Comparison of ENCODE assay signal across 8 cellular contexts in genomic region chr10:102118867-102119266, GRCh38. TPM values are rescaled to one million over a fixed set of nuclear protein-coding genes. Genes with fewer than 3 reads are reported as not detected.
DNase-seq lines count a peak whose midpoint lies in the region; ATAC-seq and TF ChIP-seq lines count a peak whose summit lies in the region.

No MANE protein-coding gene starts in this region.

- peak overlapping the region; percentile 99 for H3K4me2 ChIP-seq in fibroblast of lung (ENCODE audit: extremely low read depth, insufficient read depth, low read length)

- no peaks in the 10 kb centered on the region for H3K36me3 ChIP-seq in fibroblast of lung (ENCODE audit: control insufficient read depth, insufficient read depth, low read length)
- no peaks in the 10 kb centered on the region for H3K36me3 ChIP-seq in neutrophil

- H3K9me3 ChIP-seq in fibroblast of lung (ENCODE audit: control insufficient read depth, insufficient read depth, low read depth, low read length) (no peaks in the 10 kb centered on the region), neutrophil (no peaks in the 10 kb centered on the region)

- H3K79me2 ChIP-seq in fibroblast of lung (ENCODE audit: control insufficient read depth, insufficient read depth, low read length): peaks cover 48% of the 10 kb centered on the region

- no peaks in the 10 kb centered on the region for H3K9me3 Mint-ChIP-seq in activated naive CD4-positive, alpha-beta T cell treated with anti-CD3 and anti-CD28 coated beads, Interleukin-2, amount 50 U/mL, for 24 hours

- peak overlapping the region; percentile 98 for H3K27ac Mint-ChIP-seq in activated naive CD4-positive, alpha-beta T cell treated with anti-CD3 and anti-CD28 coated beads, Interleukin-2, amount 50 U/mL, for 24 hours

- H3K4me3 Mint-ChIP-seq in activated naive CD4-positive, alpha-beta T cell treated with anti-CD3 and anti-CD28 coated beads, Interleukin-2, amount 50 U/mL, for 24 hours: peak overlapping the region; percentile 88

- H3K4me1 ChIP-seq in fibroblast of lung (ENCODE audit: control insufficient read depth, extremely low read depth, insufficient read depth, low read length) (peaks cover 32% of the 10 kb centered on the region), neutrophil (ENCODE audit: control insufficient read depth in 1 of 2, insufficient read depth in 1 of 2, low read depth in 1 of 2, low read length in 1 of 2) (peaks cover 58 to 65% of the 10 kb centered on the region in 2 experiments)

- H3K36me3 Mint-ChIP-seq in activated naive CD4-positive, alpha-beta T cell treated with anti-CD3 and anti-CD28 coated beads, Interleukin-2, amount 50 U/mL, for 24 hours: no peaks in the 10 kb centered on the region

- H3K4me3 ChIP-seq in fibroblast of lung (replicated peaks in 1 of 4; ENCODE audit: control extremely low read depth in 1 of 4, insufficient read depth in 1 of 4, low read depth in 3 of 4, low read length in 4 of 4): peak overlapping the region; percentile 18 to 91 (median 54)
- H3K4me3 ChIP-seq in neutrophil (ENCODE audit: low read depth in 1 of 2, low read length in 1 of 2): peak overlapping the region; percentile 86 to 91

- ATAC-seq in HG03457 (IDR thresholded peaks at IDR 0.05; ENCODE audit: unreplicated experiment): no peak

- H3K27me3 ChIP-seq in fibroblast of lung (ENCODE audit: control insufficient read depth, insufficient read depth, low read length) (no peaks in the 10 kb centered on the region), neutrophil (no peaks in the 10 kb centered on the region)

- H2AFZ ChIP-seq in fibroblast of lung (ENCODE audit: low read length): no peak overlapping the region

- TF ChIP-seq CTCF in VCaP (conservative IDR thresholded peaks at IDR 0.05) (no peak), fibroblast of lung (conservative IDR thresholded peaks at IDR 0.05 in 1 of 2, IDR thresholded peaks at IDR 0.05 in 1 of 2; ENCODE audit: low read depth in 1 of 2, low read length in 2 of 2) (no peak), neutrophil (IDR thresholded peaks at IDR 0.05) (no peak)

- H4K20me1 ChIP-seq in fibroblast of lung (ENCODE audit: control insufficient read depth, extremely low read depth, insufficient read depth, low read length): no peaks in the 10 kb centered on the region

- DNase-seq in activated naive CD4-positive, alpha-beta T cell treated with anti-CD3 and anti-CD28 coated beads, Interleukin-2, amount 50 U/mL, for 16 hours: no peak
- DNase-seq in fibroblast of lung (ENCODE audit: low read depth in 2 of 2): peak in 1 of 2 donors; percentile 12
- no peak for DNase-seq in erythroblast (lab: John Stamatoyannopoulos, UW)
- DNase-seq in NCI-H1092 treated with DMSO at 0.1 percent for 48 hours (lab: John Stamatoyannopoulos, UW): no peak

- TF ChIP-seq POLR2A in erythroblast (IDR thresholded peaks at IDR 0.05; ENCODE audit: low read length): no peak

- H3K4me1 Mint-ChIP-seq in activated naive CD4-positive, alpha-beta T cell treated with anti-CD3 and anti-CD28 coated beads, Interleukin-2, amount 50 U/mL, for 24 hours: peaks cover 58% of the 10 kb centered on the region

- H3K27me3 Mint-ChIP-seq in activated naive CD4-positive, alpha-beta T cell treated with anti-CD3 and anti-CD28 coated beads, Interleukin-2, amount 50 U/mL, for 24 hours: no peaks in the 10 kb centered on the region

- H3K9ac ChIP-seq in fibroblast of lung (ENCODE audit: insufficient read depth, low read length): no peak overlapping the region

- H3K27ac ChIP-seq in VCaP: peak overlapping the region; percentile 86
- H3K27ac ChIP-seq in fibroblast of lung (ENCODE audit: insufficient read depth, low read length): peak overlapping the region; percentile 62
- H3K27ac ChIP-seq in neutrophil: peak overlapping the region; percentile 98

RNA-seq across cellular contexts. Expression of gene LDB1, which starts 1.3 kb away (rescaled TPM):
- 39.5 and 45.1 TPM in 2 replicates for total RNA-seq in fibroblast of lung
- 41.6 and 50.6 TPM in 2 replicates for polyA plus RNA-seq in fibroblast of lung
- polyA plus RNA-seq in fibroblast of lung (2012): 38.5 and 46.9 TPM in 2 replicates
- 162 and 205 TPM in 2 replicates for polyA minus RNA-seq in fibroblast of lung (ENCODE audit: low replicate concordance)

RNA-seq across cellular contexts. Expression of gene PPRC1, which starts 14.0 kb away (rescaled TPM):
- total RNA-seq in fibroblast of lung: 9.9 and 10.0 TPM in 2 replicates
- polyA plus RNA-seq in fibroblast of lung: 13.5 and 21.0 TPM in 2 replicates
- polyA plus RNA-seq in fibroblast of lung (2012): 22.5 and 29.0 TPM in 2 replicates
- polyA minus RNA-seq in fibroblast of lung (ENCODE audit: low replicate concordance): 129 and 156 TPM in 2 replicates

RNA-seq across cellular contexts. Expression of gene NOLC1, which starts 33.3 kb away (rescaled TPM):
- 16.5 and 23.4 TPM in 2 replicates for total RNA-seq in fibroblast of lung
- 64.7 and 105 TPM in 2 replicates for polyA plus RNA-seq in fibroblast of lung
- 34.1 and 48.1 TPM in 2 replicates for polyA plus RNA-seq in fibroblast of lung (2012)
- 3.0 and 19.3 TPM in 2 replicates for polyA minus RNA-seq in fibroblast of lung (ENCODE audit: low replicate concordance)

RNA-seq across cellular contexts. Expression of gene HPS6, which starts 53.7 kb away (rescaled TPM):
- total RNA-seq in fibroblast of lung: 28.5 and 30.1 TPM in 2 replicates
- polyA plus RNA-seq in fibroblast of lung: 8.0 and 9.4 TPM in 2 replicates
- 12.9 and 18.3 TPM in 2 replicates for polyA plus RNA-seq in fibroblast of lung (2012)
- 14.2 and 22.4 TPM in 2 replicates for polyA minus RNA-seq in fibroblast of lung (ENCODE audit: low replicate concordance)
